Comparison of ENCODE assay signal across 8 cellular contexts in genomic region chr16:48623304-48624016, GRCh38. TPM values are rescaled to one million over a fixed set of nuclear protein-coding genes. Genes with fewer than 3 reads are reported as not detected.
A peak's percentile ranks its signal among the peaks of the same experiment; 100 is the strongest.
DNase-seq lines count a peak whose midpoint lies in the region; ATAC-seq and TF ChIP-seq lines count a peak whose summit lies in the region.

No MANE protein-coding gene starts in this region.

- TF ChIP-seq CTCF in epithelial cell of esophagus (IDR thresholded peaks at IDR 0.05; ENCODE audit: insufficient read depth, low read depth, low read length, missing control alignments) = peak; percentile 92

- peak; percentile 82 for DNase-seq in COLO668 (lab: John Stamatoyannopoulos, UW; ENCODE audit: unreplicated experiment)
- peak; percentile 92 for DNase-seq in HK-2 (ENCODE audit: unreplicated experiment)
- peak; percentile 87 for DNase-seq in NOMO-1 treated with dmso at 0.1 percent for 144 hours (lab: John Stamatoyannopoulos, UW; ENCODE audit: unreplicated experiment)
- DNase-seq in activated T-cell treated with anti-CD3 and anti-CD28 coated beads for 24 hours (ENCODE audit: low read depth) = peak; percentile 81
- DNase-seq in epithelial cell of esophagus (ENCODE audit: low read depth) = peak; percentile 84
- DNase-seq in stimulated activated CD8-positive, alpha-beta memory T cell treated with anti-CD3 and anti-CD28 coated beads, Interleukin-4, amount 100 ng/mL, for 24 hours (ENCODE audit: low read depth) = peak; percentile 67

- H3K27me3 ChIP-seq in mononuclear cell (ENCODE audit: insufficient read depth, low read length) = no peaks in the 10 kb centered on the region

- H3K4me1 ChIP-seq in mononuclear cell (ENCODE audit: insufficient read depth, low read length) = peaks cover 52% of the 10 kb centered on the region

- no peaks in the 10 kb centered on the region for H3K9me3 ChIP-seq in mononuclear cell (ENCODE audit: low read depth, low read length)

- peak; percentile 96 for ATAC-seq in GM19452 (IDR thresholded peaks at IDR 0.05; ENCODE audit: unreplicated experiment)

- H3K4me3 ChIP-seq in epithelial cell of esophagus (ENCODE audit: low read length) = peak overlapping the region; percentile 33
- peak overlapping the region; percentile 41 for H3K4me3 ChIP-seq in mononuclear cell (ENCODE audit: low read length)

RNA-seq across cellular contexts. Expression of gene N4BP1, which starts 13.5 kb away (rescaled TPM):
- 121 TPM for total RNA-seq in mononuclear cell

Comparison
In these comparisons a context has a peak if more than half of its experiments do, and no peak if none do; other contexts are left out.
1. Peak in every context shown above with its lines: DNase-seq, ATAC-seq and H3K4me3 ChIP-seq.